ENCODE assay signal across 8 cellular contexts in the genomic region with DNA sequence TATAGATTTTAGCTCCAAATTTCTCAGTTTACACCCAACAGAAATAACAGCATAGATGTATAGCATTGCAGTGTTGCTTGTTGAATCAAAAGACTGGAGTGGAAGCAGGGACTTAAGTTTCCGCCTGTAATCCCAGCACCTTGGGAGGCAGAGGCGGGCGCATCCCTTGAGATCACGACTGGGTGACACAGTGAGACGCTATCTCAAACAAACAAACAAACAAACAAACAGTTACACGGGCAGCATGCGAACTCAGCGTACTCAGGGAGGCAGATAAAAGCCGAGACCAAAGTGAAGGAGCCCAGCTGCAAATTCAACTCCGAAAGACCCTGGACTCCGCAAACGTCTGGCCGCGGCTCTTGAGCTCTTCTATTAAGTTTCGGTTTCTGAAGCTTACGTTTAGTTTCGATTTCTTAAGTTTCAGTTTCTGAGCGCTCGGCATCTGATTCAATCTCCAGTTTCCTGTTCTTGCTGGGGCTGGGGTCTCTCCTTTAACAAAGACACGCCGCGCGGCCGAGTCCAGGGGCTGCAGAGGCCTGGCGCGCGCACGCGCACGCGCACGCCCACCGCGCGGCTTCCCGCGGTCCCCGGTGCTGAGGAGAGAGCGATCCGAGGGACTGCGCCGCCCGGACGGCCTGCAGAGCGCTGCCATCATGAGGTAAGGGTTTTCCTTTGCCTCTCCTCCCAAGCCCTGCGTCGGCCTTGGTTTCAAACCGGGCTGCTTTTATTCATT. TPM values are rescaled to one million over a fixed set of nuclear protein-coding genes. Genes with fewer than 3 reads are reported as not detected.
DNase-seq lines count a peak whose midpoint lies in the region; ATAC-seq and TF ChIP-seq lines count a peak whose summit lies in the region.

A gene with protein sequence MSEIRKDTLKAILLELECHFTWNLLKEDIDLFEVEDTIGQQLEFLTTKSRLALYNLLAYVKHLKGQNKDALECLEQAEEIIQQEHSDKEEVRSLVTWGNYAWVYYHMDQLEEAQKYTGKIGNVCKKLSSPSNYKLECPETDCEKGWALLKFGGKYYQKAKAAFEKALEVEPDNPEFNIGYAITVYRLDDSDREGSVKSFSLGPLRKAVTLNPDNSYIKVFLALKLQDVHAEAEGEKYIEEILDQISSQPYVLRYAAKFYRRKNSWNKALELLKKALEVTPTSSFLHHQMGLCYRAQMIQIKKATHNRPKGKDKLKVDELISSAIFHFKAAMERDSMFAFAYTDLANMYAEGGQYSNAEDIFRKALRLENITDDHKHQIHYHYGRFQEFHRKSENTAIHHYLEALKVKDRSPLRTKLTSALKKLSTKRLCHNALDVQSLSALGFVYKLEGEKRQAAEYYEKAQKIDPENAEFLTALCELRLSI (plus strand): TSS at position 423 of the 733 bp plus-strand sequence. CDS start 231 bp downstream, at position 654.

- ATAC-seq in GM18520 (IDR thresholded peaks at IDR 0.05; ENCODE audit: unreplicated experiment) (peak; percentile 55), HG03039 (IDR thresholded peaks at IDR 0.05; ENCODE audit: unreplicated experiment) (peak; percentile 55)

- peak within 1 kb of the TSS; percentile 85 for H3K4me3 ChIP-seq in coronary artery

- TF ChIP-seq CTCF in coronary artery (IDR thresholded peaks at IDR 0.05) = no peak

- H3K27ac ChIP-seq in coronary artery (peak within 1 kb of the TSS; percentile 92 to 96), layer of hippocampus (ENCODE audit: low read depth, low read length) (peak within 1 kb of the TSS; percentile 89)

- no peaks in the 10 kb centered on the region for H3K27me3 ChIP-seq in layer of hippocampus (ENCODE audit: control insufficient read depth, insufficient read depth, low read length)

- DNase-seq in A172 (ENCODE audit: low spot score) (peak; percentile 55), NCI-H345 treated with DMSO at 0.1 percent for 48 hours (lab: John Stamatoyannopoulos, UW; ENCODE audit: unreplicated experiment) (peak; percentile 58), coronary artery (ENCODE audit: low spot score) (peak; percentile 81)
- DNase-seq in activated CD4-positive, alpha-beta T cell treated with anti-CD3 and anti-CD28 coated beads for 48 hours = peak; percentile 68
- DNase-seq in stimulated activated CD4-positive, alpha-beta T cell treated with anti-CD3 and anti-CD28 coated beads, Interleukin-1b, Interleukin-23, amount 100 ng/mL, for 24 hours (ENCODE audit: low read depth in 4 of 4, low spot score in 1 of 4) = peak; percentile 19 to 42 (median 28)

RNA-seq across cellular contexts. Expression of the gene that starts here (rescaled TPM):
- total RNA-seq in A172 (2014; rRNA removed; shearing (Covaris generic)) = 35.5 and 38.5 TPM in 2 replicates

Comparison
In these comparisons a context has a peak if more than half of its experiments do, and no peak if none do; other contexts are left out.
1. Peak in every context shown above with its lines: DNase-seq, ATAC-seq, H3K4me3 ChIP-seq and H3K27ac ChIP-seq.
2. DNase-seq: peak in every context shown above with its lines; median percentile 81 in coronary artery; 68 in activated CD4-positive, alpha-beta T cell treated with anti-CD3 and anti-CD28 coated beads for 48 hours; 58 in NCI-H345 treated with DMSO at 0.1 percent for 48 hours; 55 in A172; 28 in stimulated activated CD4-positive, alpha-beta T cell treated with anti-CD3 and anti-CD28 coated beads, Interleukin-1b, Interleukin-23, amount 100 ng/mL, for 24 hours.